ENCODE assay signal across 29 cellular contexts in the genomic region with DNA sequence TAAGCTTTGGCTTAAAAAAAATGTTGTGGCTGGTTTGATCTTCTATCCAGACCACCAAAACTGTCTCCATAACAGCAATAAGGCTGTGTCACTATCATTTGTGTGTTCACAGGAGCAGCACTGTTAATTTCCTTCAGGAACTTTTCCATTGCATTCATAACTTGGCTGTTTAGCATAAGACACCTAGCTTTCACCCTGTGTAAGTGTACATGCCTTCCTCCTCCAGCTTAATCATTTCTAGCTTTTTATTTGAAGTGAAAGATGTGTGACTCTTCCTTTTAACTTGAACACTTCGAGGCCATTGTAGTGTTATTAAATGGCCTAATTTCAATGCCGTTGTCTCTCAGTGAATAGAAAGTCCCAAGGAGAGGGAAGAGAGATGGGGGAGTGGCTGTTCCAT.
"Had no signal": no experiment of that assay in that cellular context is flagged by ENCODE, and none has a peak within 500 bp of the region (broad histone marks: within the 10 kb centered on the region; RNA-seq: fewer than 3 reads in every experiment).

No MANE protein-coding gene starts in this region.

- H3K27me3 ChIP-seq: adrenal gland, body of pancreas, esophagus squamous epithelium, gastroesophageal sphincter had no signal

- H3K4me3 ChIP-seq: adrenal gland, body of pancreas, esophagus squamous epithelium, gastroesophageal sphincter had no signal

- H3K36me3 ChIP-seq: adrenal gland, esophagus squamous epithelium, gastroesophageal sphincter, WERI-Rb-1 had no signal

- DNase-seq: activated B cell treated with CpG ODN at 0.5 μM for 24 hours; activated CD4-positive, alpha-beta T cell treated with anti-CD3 and anti-CD28 coated beads for 48 hours; activated CD4-positive, alpha-beta T cell treated with anti-CD3 and anti-CD28 coated beads, Interleukin-2, amount 50 U/mL, for 1 hour; activated CD4-positive, alpha-beta T cell treated with anti-CD3 and anti-CD28 coated beads, Interleukin-2, amount 50 U/mL, for 48 hours; activated CD8-positive, alpha-beta memory T cell treated with anti-CD3 and anti-CD28 coated beads for 24 hours; activated CD8-positive, alpha-beta T cell treated with anti-CD3 and anti-CD28 coated beads for 36 hours; activated effector memory CD4-positive, alpha-beta T cell treated with Interleukin-2 at 50 U/mL for 16 hours; activated naive CD4-positive, alpha-beta T cell treated with anti-CD3 and anti-CD28 coated beads for 36 hours; activated naive CD8-positive, alpha-beta T cell treated with anti-CD3 and anti-CD28 coated beads for 36 hours; activated naive CD8-positive, alpha-beta T cell treated with anti-CD3 and anti-CD28 coated beads, Interleukin-2, amount 50 U/mL, for 24 hours; activated T-cell treated with anti-CD3 and anti-CD28 coated beads, Interleukin-2, amount 50 U/mL, for 4 hours; adrenal gland; amygdala; aorta; body of pancreas; caudate nucleus; cortex of kidney; dermis blood vessel endothelial cell; effector CD4-positive, alpha-beta T cell; effector memory CD8-positive, alpha-beta T cell; esophagus squamous epithelium; foreskin melanocyte; T-helper 1 cell; T-helper 17 cell; T1000; WERI-Rb-1 had no signal

- H3K4me1 ChIP-seq: adrenal gland, body of pancreas, esophagus squamous epithelium, gastroesophageal sphincter had no signal

- H3K9me3 ChIP-seq: adrenal gland, body of pancreas, esophagus squamous epithelium, gastroesophageal sphincter had no signal

- H3K27ac ChIP-seq: adrenal gland, body of pancreas, esophagus squamous epithelium, gastroesophageal sphincter, WERI-Rb-1 had no signal

- ATAC-seq: activated CD4-positive, CD25-positive, alpha-beta regulatory T cell treated with anti-CD3 and anti-CD28 coated beads, Interleukin-2, amount 50 U/mL, for 24 hours; activated CD8-positive, alpha-beta T cell treated with anti-CD3 and anti-CD28 coated beads for 36 hours; activated naive CD8-positive, alpha-beta T cell treated with anti-CD3 and anti-CD28 coated beads, Interleukin-2, amount 50 U/mL, for 24 hours; activated T-cell treated with anti-CD3 and anti-CD28 coated beads, Interleukin-2, amount 50 U/mL, for 4 hours; activated T-helper 17 cell treated with anti-CD3 and anti-CD28 coated beads, Interleukin-2, amount 50 U/mL, for 72 hours; body of pancreas; effector memory CD8-positive, alpha-beta T cell; gastroesophageal sphincter; T-helper 17 cell had no signal
